In genomic region chr3:169041677-169042171, GRCh38 we compare ENCODE assay signal across 8 cellular contexts.
DNase-seq lines count a peak whose midpoint lies in the region; ATAC-seq, FAIRE-seq and TF ChIP-seq lines count a peak whose summit lies in the region.

No MANE protein-coding gene starts in this region.

- H3K27me3 Mint-ChIP-seq in stimulated activated memory B cell treated with anti-CD40 and anti-IgM and Interleukin-4, amounts not matched to agents 10 μg/mL and 1 μg/mL and 100 μg/mL, for 72 hours: no peaks in the 10 kb centered on the region

- POLR2A ChIA-PET in HCT116 (lab: Charles Lee): no interaction called here

- H3K9me2 ChIP-seq in HCT116 (ENCODE audit: insufficient read depth): no peaks in the 10 kb centered on the region

- H3K27ac Mint-ChIP-seq in stimulated activated memory B cell treated with anti-CD40 and anti-IgM and Interleukin-4, amounts not matched to agents 10 μg/mL and 1 μg/mL and 100 μg/mL, for 72 hours: no peak overlapping the region

- ATAC-seq in HCT116 (peak; percentile 57), thoracic aorta (ENCODE audit: insufficient number of reproducible peaks, low FRiP score, low read depth) (peak; percentile 63), HG02970 (IDR thresholded peaks at IDR 0.05; ENCODE audit: low FRiP score, unreplicated experiment) (no peak)
- ATAC-seq in stimulated activated memory B cell treated with anti-CD40 and anti-IgM and Interleukin-4, amounts not matched to agents 10 μg/mL and 1 μg/mL and 100 μg/mL, for 72 hours: no peak

- BruUV-seq in HCT116 (replicated peaks; lab: Mats Ljungman, UMichigan): no TSS peak

- H3K4me1 ChIP-seq in HCT116 (ENCODE audit: control insufficient read depth in 1 of 2, insufficient read depth in 2 of 2, low read length in 2 of 2) (peaks cover 0 to 8% of the 10 kb centered on the region in 2 experiments; a peak in 1 of 4 replicates), thoracic aorta (ENCODE audit: control insufficient read depth in 1 of 2, low read depth in 2 of 2) (peaks cover 0 to 3% of the 10 kb centered on the region in 2 donors)

- H4K20me1 ChIP-seq in HCT116 (ENCODE audit: insufficient read depth): no peaks in the 10 kb centered on the region

- no peaks in the 10 kb centered on the region for H3K36me3 Mint-ChIP-seq in stimulated activated memory B cell treated with anti-CD40 and anti-IgM and Interleukin-4, amounts not matched to agents 10 μg/mL and 1 μg/mL and 100 μg/mL, for 72 hours

- no peak overlapping the region for H3K27ac ChIP-seq in 22Rv1
- H3K27ac ChIP-seq in HCT116 (ENCODE audit: low read depth, low read length): no peak overlapping the region
- H3K27ac ChIP-seq in thoracic aorta: no peak overlapping the region

- H3K9me3 Mint-ChIP-seq in stimulated activated memory B cell treated with anti-CD40 and anti-IgM and Interleukin-4, amounts not matched to agents 10 μg/mL and 1 μg/mL and 100 μg/mL, for 72 hours: no peaks in the 10 kb centered on the region

- intact Hi-C loops in HCT116 (cut with micrococcal nuclease): no loop called here

- H3K36me3 ChIP-seq in HCT116 (ENCODE audit: control insufficient read depth in 1 of 2, insufficient read depth in 2 of 2, low read length in 2 of 2) (no peaks in the 10 kb centered on the region), thoracic aorta (no peaks in the 10 kb centered on the region)

- peak overlapping the region; percentile 44 for H3K4me2 ChIP-seq in HCT116 (ENCODE audit: low read length)

- peak overlapping the region; percentile 82 for H2AFZ ChIP-seq in HCT116 (ENCODE audit: low read depth, low read length, poor library complexity, severe bottlenecking)

- TF ChIP-seq POLR2A in HCT116 (IDR thresholded peaks at IDR 0.05; ENCODE audit: borderline replicate concordance, extremely low read depth, insufficient read depth, insufficient read length): no peak

- no peak overlapping the region for H3K9ac ChIP-seq in HCT116 (ENCODE audit: low read length)

- RAD21 ChIA-PET in HCT116 (lab: Charles Lee; ENCODE audit: low non-redundant PET in 1 of 2, low total read pairs in 2 of 2, uncharacterized antibody in 2 of 2, unreplicated experiment in 2 of 2): no interaction called here

- peak; percentile 63 for TF ChIP-seq RAD21 in HCT116 (IDR thresholded peaks at IDR 0.05; ENCODE audit: low read depth)

- TF ChIP-seq CTCF in 22Rv1 (IDR thresholded peaks at IDR 0.05) (peak; percentile 79), HCT116 (IDR thresholded peaks at IDR 0.05 in 2 of 3, conservative IDR thresholded peaks at IDR 0.05 in 1 of 3; ENCODE audit: borderline replicate concordance in 1 of 3, insufficient read depth in 1 of 3, low read depth in 2 of 3, low read length in 2 of 3) (peak; percentile 37 to 57 (median 42); a peak in 5 of 6 replicates), thoracic aorta (IDR thresholded peaks at IDR 0.05) (peak; percentile 67)

- H3K9me3 ChIP-seq in HCT116 (ENCODE audit: control insufficient read depth in 1 of 2, insufficient read depth in 1 of 2, low read depth in 1 of 2, low read length in 2 of 2) (no peaks in the 10 kb centered on the region), thoracic aorta (no peaks in the 10 kb centered on the region)

- H3K4me3 ChIP-seq in HCT116 (replicated peaks in 1 of 2; ENCODE audit: low read depth in 1 of 2, low read length in 2 of 2) (peak overlapping the region in 1 of 2 experiments; percentile 2; a peak in 1 of 4 replicates), thoracic aorta (peak overlapping the region; percentile 36)

- H3K79me2 ChIP-seq in HCT116 (ENCODE audit: insufficient read depth, low read length): no peaks in the 10 kb centered on the region

- H3K4me1 Mint-ChIP-seq in stimulated activated memory B cell treated with anti-CD40 and anti-IgM and Interleukin-4, amounts not matched to agents 10 μg/mL and 1 μg/mL and 100 μg/mL, for 72 hours: no peaks in the 10 kb centered on the region

- peak; percentile 73 for FAIRE-seq in frontal cortex (lab: Jason Lieb, UNC)

- no peaks in the 10 kb centered on the region for H3K27me3 ChIP-seq in HCT116 (ENCODE audit: insufficient read depth, low read length)
- no peaks in the 10 kb centered on the region for H3K27me3 ChIP-seq in thoracic aorta (replicated peaks; ENCODE audit: insufficient read depth)

- CTCF ChIA-PET in HCT116 (lab: Charles Lee): interaction anchor here (0.6 to 1.5 kb wide), 12 partner anchors 8 to 830 kb away, joined by 3 to 12 read pairs (median 4); no protein-coding TSS in a partner anchor

- DNase-seq in HCT116 (ENCODE audit: low read depth, low spot score) (peak; percentile 19), SKM-1 (lab: John Stamatoyannopoulos, UW; ENCODE audit: unreplicated experiment) (peak; percentile 9), frontal cortex (ENCODE audit: low spot score in 2 of 2) (peak in 1 of 2 donors; percentile 12), thoracic aorta (ENCODE audit: low spot score) (no peak), anterior cingulate cortex (lab: John Stamatoyannopoulos, UW) (no peak)

- H3K4me3 Mint-ChIP-seq in stimulated activated memory B cell treated with anti-CD40 and anti-IgM and Interleukin-4, amounts not matched to agents 10 μg/mL and 1 μg/mL and 100 μg/mL, for 72 hours: no peak overlapping the region

TF ChIP-seq in HCT116, 20 proteins besides CTCF, POLR2A, EP300 and RAD21:
- TF ChIP-seq ZNF274 (IDR thresholded peaks at IDR 0.05; ENCODE audit: low read depth, low read length): no peak
- TF ChIP-seq CBX3 (IDR thresholded peaks at IDR 0.05; ENCODE audit: low read depth): 0 out of 2 replicates have a peak, but pooled peaks have one; percentile 26
- TF ChIP-seq JUND (IDR thresholded peaks at IDR 0.05): peak; percentile 47
- peak; percentile 61 for TF ChIP-seq FOSL1 (IDR thresholded peaks at IDR 0.05; ENCODE audit: low read depth)
- TF ChIP-seq ATF3 (IDR thresholded peaks at IDR 0.05): no peak
- no peak for TF ChIP-seq SRF (IDR thresholded peaks at IDR 0.05; ENCODE audit: low read depth)
- no peak for TF ChIP-seq EZH2phosphoT487 (IDR thresholded peaks at IDR 0.05; ENCODE audit: borderline replicate concordance)
- TF ChIP-seq YY1 (IDR thresholded peaks at IDR 0.05; ENCODE audit: extremely low read depth, insufficient replicate concordance, low read depth, low read length): no peak
- TF ChIP-seq EGR1 (IDR thresholded peaks at IDR 0.05; ENCODE audit: low read depth): no peak
- no peak for TF ChIP-seq SP1 (IDR thresholded peaks at IDR 0.05; ENCODE audit: low read depth)
- TF ChIP-seq ZFX (IDR thresholded peaks at IDR 0.05): no peak
- TF ChIP-seq REST (IDR thresholded peaks at IDR 0.05; ENCODE audit: low read depth): no peak
- 0 out of 2 replicates have a peak, but pooled peaks have one; percentile 21 for TF ChIP-seq SIN3A (IDR thresholded peaks at IDR 0.05; ENCODE audit: low read depth)
- no peak for TF ChIP-seq ZBTB33 (IDR thresholded peaks at IDR 0.05; ENCODE audit: extremely low read depth, insufficient replicate concordance, low read length)

Comparison
In these comparisons a context has a peak if more than half of its experiments do, and no peak if none do; other contexts are left out.
1. ATAC-seq: peak in HCT116 (single experiment) and thoracic aorta (single experiment); none in HG02970 (single experiment) and stimulated activated memory B cell treated with anti-CD40 and anti-IgM and Interleukin-4, amounts not matched to agents 10 μg/mL and 1 μg/mL and 100 μg/mL, for 72 hours (single experiment).
2. DNase-seq: peak in HCT116 (single experiment) and SKM-1 (single experiment); none in thoracic aorta (single experiment) and anterior cingulate cortex (0 of 58).
3. Peak in every context shown above with its lines, with median percentiles within 50 percentile points of each other: CTCF ChIP-seq.